ENCODE assay signal across 27 cellular contexts in the genomic region with DNA sequence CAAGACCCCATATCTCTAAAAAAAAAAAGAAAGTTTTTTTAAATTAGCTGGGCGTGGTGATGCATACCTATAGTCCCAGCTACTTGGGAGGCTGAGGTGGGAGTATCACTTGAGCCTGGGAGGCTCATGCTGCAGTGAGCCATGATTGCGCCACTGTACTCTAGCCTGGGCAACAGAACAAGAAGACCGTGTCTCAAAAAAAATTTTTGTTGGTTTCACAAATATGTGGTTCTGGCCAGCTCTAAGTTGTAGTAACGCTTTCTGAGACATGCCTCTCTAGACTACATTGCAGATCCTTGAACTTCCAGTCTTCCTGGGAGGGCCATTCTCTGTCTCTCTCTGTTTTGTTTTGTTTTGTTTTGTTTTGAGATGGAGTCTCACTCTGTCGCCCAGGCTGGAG. TPM values are rescaled to one million over a fixed set of nuclear protein-coding genes. Genes with fewer than 3 reads are reported as not detected.
DNase-seq lines count a peak whose midpoint lies in the region; ATAC-seq and TF ChIP-seq lines count a peak whose summit lies in the region.
"Had no signal": no experiment of that assay in that cellular context is flagged by ENCODE, and none has a peak within 500 bp of the region (broad histone marks: within the 10 kb centered on the region; RNA-seq: fewer than 3 reads in every experiment).

No MANE protein-coding gene starts in this region.

- no peaks in the 10 kb centered on the region for H3K36me3 Mint-ChIP-seq in activated naive CD4-positive, alpha-beta T cell treated with anti-CD3 and anti-CD28 coated beads, Interleukin-2, amount 50 U/mL, for 24 hours

- no peaks in the 10 kb centered on the region for H3K27me3 ChIP-seq in A673 (replicated peaks; ENCODE audit: insufficient read depth, low read depth, low read length, poor library complexity)
- H3K27me3 ChIP-seq: esophagus squamous epithelium, hepatocyte had no signal

- peak overlapping the region; percentile 51 for H3K27ac Mint-ChIP-seq in activated naive CD4-positive, alpha-beta T cell treated with anti-CD3 and anti-CD28 coated beads, Interleukin-2, amount 50 U/mL, for 24 hours
- H3K27ac Mint-ChIP-seq: activated naive CD8-positive, alpha-beta T cell treated with anti-CD3 and anti-CD28 coated beads, Interleukin-2, amount 50 U/mL, for 24 hours; CD4-positive, alpha-beta T cell; nephron progenitor cell; progenitor cell of endocrine pancreas had no signal

- peaks cover 9% of the 10 kb centered on the region for H3K4me1 Mint-ChIP-seq in activated naive CD4-positive, alpha-beta T cell treated with anti-CD3 and anti-CD28 coated beads, Interleukin-2, amount 50 U/mL, for 24 hours
- H3K4me1 Mint-ChIP-seq: activated naive CD8-positive, alpha-beta T cell treated with anti-CD3 and anti-CD28 coated beads, Interleukin-2, amount 50 U/mL, for 24 hours; nephron progenitor cell had no signal

- H3K4me3 ChIP-seq in A673 (ENCODE audit: low read depth, low read length, poor library complexity, severe bottlenecking) = no peak overlapping the region
- H3K4me3 ChIP-seq: esophagus squamous epithelium, hepatocyte, SK-N-MC had no signal

- H3K9me3 Mint-ChIP-seq in activated naive CD4-positive, alpha-beta T cell treated with anti-CD3 and anti-CD28 coated beads, Interleukin-2, amount 50 U/mL, for 24 hours = no peaks in the 10 kb centered on the region
- H3K9me3 Mint-ChIP-seq: CD4-positive, alpha-beta T cell; nephron progenitor cell had no signal

- POLR2A ChIA-PET in A673 (lab: Charles Lee; ENCODE audit: low non-redundant PET) = no interaction called here

- no peak for DNase-seq in activated naive CD4-positive, alpha-beta T cell (lab: John Stamatoyannopoulos, UW)
- peak; percentile 19 for DNase-seq in RPMI7951 (ENCODE audit: low read depth)
- peak; percentile 88 for DNase-seq in fibroblast of peridontal ligament (ENCODE audit: extremely low read depth)
- DNase-seq in activated CD4-positive, alpha-beta T cell treated with anti-CD3 and anti-CD28 coated beads for 4 hours = no peak
- no peak for DNase-seq in effector CD4-positive, alpha-beta T cell
- DNase-seq in A673 (ENCODE audit: low spot score) = no peak
- DNase-seq: activated naive CD8-positive, alpha-beta T cell treated with anti-CD3 and anti-CD28 coated beads, Interleukin-2, amount 50 U/mL, for 24 hours; CD4-positive, alpha-beta T cell; central memory CD4-positive, alpha-beta T cell; effector CD8-positive, alpha-beta T cell; esophagus squamous epithelium; islet precursor cell; NCI-H1092; NCI-H774; nephron progenitor cell; PC-3; stimulated activated CD8-positive, alpha-beta memory T cell treated with anti-CD3 and anti-CD28 coated beads, Interleukin-4, amount 100 ng/mL, for 48 hours; substantia nigra; T1000 had no signal

- BruUV-seq in A673 (replicated peaks; lab: Mats Ljungman, UMichigan) = no TSS peak

- TF ChIP-seq CTCF in A673 (conservative IDR thresholded peaks at IDR 0.05; ENCODE audit: low read depth, low read length) = no peak

- no peaks in the 10 kb centered on the region for H3K9me3 ChIP-seq in A673 (ENCODE audit: low read depth, low read length, poor library complexity, severe bottlenecking)
- H3K9me3 ChIP-seq: esophagus squamous epithelium had no signal

- no peaks in the 10 kb centered on the region for H3K36me3 ChIP-seq in A673 (ENCODE audit: insufficient read depth, low read length, poor library complexity, severe bottlenecking)
- H3K36me3 ChIP-seq: esophagus squamous epithelium had no signal

- no peak overlapping the region for H3K4me3 Mint-ChIP-seq in activated naive CD4-positive, alpha-beta T cell treated with anti-CD3 and anti-CD28 coated beads, Interleukin-2, amount 50 U/mL, for 24 hours
- H3K4me3 Mint-ChIP-seq: activated naive CD8-positive, alpha-beta T cell treated with anti-CD3 and anti-CD28 coated beads, Interleukin-2, amount 50 U/mL, for 24 hours; CD4-positive, alpha-beta T cell; nephron progenitor cell had no signal

- CTCF ChIA-PET in A673 (lab: Charles Lee) = no interaction called here

- ATAC-seq in HG03280 (IDR thresholded peaks at IDR 0.05; ENCODE audit: unreplicated experiment) = no peak
- ATAC-seq: activated CD4-positive, CD25-positive, alpha-beta regulatory T cell treated with anti-CD3 and anti-CD28 coated beads, Interleukin-2, amount 50 U/mL, for 24 hours; activated naive CD8-positive, alpha-beta T cell treated with anti-CD3 and anti-CD28 coated beads, Interleukin-2, amount 50 U/mL, for 24 hours; PC-3 had no signal

- intact Hi-C loops in A673 (cut with micrococcal nuclease; ENCODE audit: unreplicated experiment) = no loop called here

- no peaks in the 10 kb centered on the region for H3K27me3 Mint-ChIP-seq in activated naive CD4-positive, alpha-beta T cell treated with anti-CD3 and anti-CD28 coated beads, Interleukin-2, amount 50 U/mL, for 24 hours
- H3K27me3 Mint-ChIP-seq: CD4-positive, alpha-beta T cell had no signal

- H3K4me1 ChIP-seq in A673 (ENCODE audit: insufficient read depth, low read length, poor library complexity, severe bottlenecking) = no peaks in the 10 kb centered on the region

- H3K27ac ChIP-seq in A673 (ENCODE audit: low read depth, low read length, poor library complexity, severe bottlenecking) = no peak overlapping the region
- H3K27ac ChIP-seq: esophagus squamous epithelium, hepatocyte, SK-N-MC had no signal

RNA-seq across cellular contexts. Expression of gene RHBDD2, which starts 24.6 kb away (rescaled TPM):
- total RNA-seq in RPMI7951 (2014; rRNA removed; shearing (Covaris generic)) = 49.7 and 60.3 TPM in 2 replicates
- total RNA-seq in A673 (2021) = 86.5 and 89.4 TPM in 2 replicates

RNA-seq across cellular contexts. Expression of gene CCL24, which starts 40.6 kb away (rescaled TPM):
- total RNA-seq in RPMI7951 (2014; rRNA removed; shearing (Covaris generic)) = not detected in 2 replicates
- total RNA-seq in A673 (2021) = not detected in 2 replicates
- total RNA-seq: activated CD8-positive, alpha-beta memory T cell treated with anti-CD3 and anti-CD28 coated beads for 36 hours; CD4-positive, alpha-beta T cell; H1; hepatocyte; PC-3; progenitor cell of endocrine pancreas had no signal

Comparison
In these comparisons a context has a peak if more than half of its experiments do, and no peak if none do; other contexts are left out.
1. DNase-seq: peak in RPMI7951 (single experiment) and fibroblast of peridontal ligament (single experiment); none in activated naive CD4-positive, alpha-beta T cell (0 of 4), activated CD4-positive, alpha-beta T cell treated with anti-CD3 and anti-CD28 coated beads for 4 hours (0 of 2), effector CD4-positive, alpha-beta T cell (single experiment) and A673 (single experiment).